Comparison of ENCODE assay signal across 23 cellular contexts in the genomic region with DNA sequence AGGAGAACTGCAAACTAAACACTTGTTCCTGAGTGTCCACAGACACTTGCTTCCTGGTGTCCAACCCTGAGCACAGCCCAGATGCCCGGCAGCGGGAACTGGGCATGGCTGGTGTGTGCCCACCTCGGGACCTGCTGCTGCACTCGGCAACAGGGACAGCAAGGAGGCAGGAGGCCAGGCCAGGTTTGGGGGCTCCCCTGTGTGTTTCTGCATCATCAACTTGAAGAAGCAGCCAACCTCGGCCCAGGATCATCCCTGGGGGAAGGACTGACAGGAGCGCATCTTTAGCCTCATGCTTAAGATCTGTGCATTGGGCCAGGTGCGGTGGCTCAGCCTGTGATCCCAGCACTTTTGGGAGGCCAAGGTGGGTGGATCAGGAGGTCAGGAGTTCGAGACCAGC.
"Had no signal": no experiment of that assay in that cellular context is flagged by ENCODE, and none has a peak within 500 bp of the region (broad histone marks: within the 10 kb centered on the region; RNA-seq: fewer than 3 reads in every experiment).

No MANE protein-coding gene starts in this region.

- FAIRE-seq: frontal cortex, keratinocyte, small intestine had no signal

- H3K4me3 ChIP-seq: dorsolateral prefrontal cortex, lung, ovary, psoas muscle, suprapubic skin, transverse colon, upper lobe of right lung, uterus had no signal

- H3K27ac ChIP-seq: dorsolateral prefrontal cortex, ovary, psoas muscle, suprapubic skin, transverse colon, upper lobe of right lung, uterus had no signal

- H3K9me3 Mint-ChIP-seq: memory B cell; naive B cell; natural killer cell treated with Interleukin-12 subunit alpha and Interleukin-12 subunit beta and Interleukin-15 and Interleukin-18, amount 100 ng/mL, for 72 hours; stimulated activated naive B cell treated with anti-CD40 and anti-IgM and Interleukin-4, amounts not matched to agents 10 μg/mL and 1 μg/mL and 100 μg/mL, for 72 hours; stimulated activated naive CD8-positive, alpha-beta T cell treated with anti-CD3 and anti-CD28 coated beads, Interleukin-15, Interleukin-2, amounts not matched to agents 100 ng/mL and 50 ng/mL, for 24 hours had no signal

- H3K9me3 ChIP-seq: ovary, psoas muscle, suprapubic skin, transverse colon, upper lobe of right lung, uterus had no signal

- ATAC-seq: natural killer cell treated with Interleukin-12 subunit alpha and Interleukin-12 subunit beta and Interleukin-15 and Interleukin-18, amount 100 ng/mL, for 72 hours; right cardiac atrium; stimulated activated naive B cell treated with anti-CD40 and anti-IgM and Interleukin-4, amounts not matched to agents 10 μg/mL and 1 μg/mL and 100 μg/mL, for 72 hours; upper lobe of right lung had no signal

- DNase-seq: cortex of kidney; dorsolateral prefrontal cortex; effector CD4-positive, alpha-beta T cell; hypothalamus; naive B cell; nucleus accumbens; ovary; psoas muscle; right cardiac atrium; small intestine; stimulated activated CD4-positive, alpha-beta T cell treated with anti-CD3 and anti-CD28 coated beads, Interleukin-15, amount 100 ng/mL, for 24 hours; stimulated activated CD4-positive, alpha-beta T cell treated with anti-CD3 and anti-CD28 coated beads, Interleukin-2, amount 100 ng/mL, for 48 hours; stimulated activated naive B cell treated with anti-CD40 and anti-IgM and Interleukin-4, amounts not matched to agents 10 μg/mL and 1 μg/mL and 100 μg/mL, for 72 hours; transverse colon; upper lobe of right lung; uterus had no signal

- H3K27me3 Mint-ChIP-seq: memory B cell; natural killer cell treated with Interleukin-12 subunit alpha and Interleukin-12 subunit beta and Interleukin-15 and Interleukin-18, amount 100 ng/mL, for 72 hours; stimulated activated naive CD8-positive, alpha-beta T cell treated with anti-CD3 and anti-CD28 coated beads, Interleukin-15, Interleukin-2, amounts not matched to agents 100 ng/mL and 50 ng/mL, for 24 hours had no signal

- H3K36me3 ChIP-seq: ovary, uterus had no signal

- H3K27ac Mint-ChIP-seq: memory B cell; natural killer cell treated with Interleukin-12 subunit alpha and Interleukin-12 subunit beta and Interleukin-15 and Interleukin-18, amount 100 ng/mL, for 72 hours; stimulated activated naive B cell treated with anti-CD40 and anti-IgM and Interleukin-4, amounts not matched to agents 10 μg/mL and 1 μg/mL and 100 μg/mL, for 72 hours; stimulated activated naive CD8-positive, alpha-beta T cell treated with anti-CD3 and anti-CD28 coated beads, Interleukin-15, Interleukin-2, amounts not matched to agents 100 ng/mL and 50 ng/mL, for 24 hours had no signal

- H3K4me3 Mint-ChIP-seq: memory B cell; natural killer cell treated with Interleukin-12 subunit alpha and Interleukin-12 subunit beta and Interleukin-15 and Interleukin-18, amount 100 ng/mL, for 72 hours; stimulated activated naive B cell treated with anti-CD40 and anti-IgM and Interleukin-4, amounts not matched to agents 10 μg/mL and 1 μg/mL and 100 μg/mL, for 72 hours; stimulated activated naive CD8-positive, alpha-beta T cell treated with anti-CD3 and anti-CD28 coated beads, Interleukin-15, Interleukin-2, amounts not matched to agents 100 ng/mL and 50 ng/mL, for 24 hours had no signal

- H3K27me3 ChIP-seq: dorsolateral prefrontal cortex, ovary, suprapubic skin, transverse colon, upper lobe of right lung, uterus had no signal

- H3K4me1 ChIP-seq: psoas muscle, uterus had no signal
